10 cellular contexts compared by ENCODE assay signal in the genomic region with DNA sequence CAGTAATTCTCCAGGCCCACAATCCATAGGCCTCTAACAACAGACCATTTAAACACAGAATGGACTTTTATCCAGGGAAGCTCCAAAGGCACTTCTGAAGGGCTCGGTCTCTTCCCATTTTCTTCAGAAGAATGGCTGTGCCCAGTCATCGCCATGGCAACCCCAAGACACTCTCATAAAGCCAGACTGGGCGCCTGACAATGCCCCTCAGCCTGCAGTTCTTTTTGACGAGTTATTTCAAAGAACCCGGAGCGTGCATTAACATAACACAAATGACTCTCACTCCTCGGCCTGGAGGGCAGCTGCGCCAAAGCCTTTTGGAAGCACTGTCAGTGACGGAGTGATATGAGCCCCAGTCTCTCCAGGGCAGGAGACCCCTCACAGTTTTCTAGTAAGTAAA.
DNase-seq lines count a peak whose midpoint lies in the region; ATAC-seq and TF ChIP-seq lines count a peak whose summit lies in the region.
"Had no signal": no experiment of that assay in that cellular context is flagged by ENCODE, and none has a peak within 500 bp of the region (broad histone marks: within the 10 kb centered on the region; RNA-seq: fewer than 3 reads in every experiment).

No MANE protein-coding gene starts in this region.

- 43 to 64% methylated on average over 9 of the region's 9 CpGs for WGBS in thyroid gland, 2 donors

- intact Hi-C loops in activated naive CD4-positive, alpha-beta T cell treated with anti-CD3 and anti-CD28 coated beads for 36 hours (cut with micrococcal nuclease), result no loop called here
- intact Hi-C loops in thyroid gland (cut with DNase I), result no loop called here

- no peak overlapping the region for H3K4me3 ChIP-seq in thyroid gland (replicated peaks in 1 of 3)
- H3K4me3 ChIP-seq: transverse colon had no signal

- H3K36me3 Mint-ChIP-seq in activated naive CD4-positive, alpha-beta T cell treated with anti-CD3 and anti-CD28 coated beads for 36 hours (ENCODE audit: low read depth), result peaks cover 23% of the 10 kb centered on the region
- peaks cover 1% of the 10 kb centered on the region for H3K36me3 Mint-ChIP-seq in mesothelial cell of epicardium

- DNase-seq in activated naive CD4-positive, alpha-beta T cell treated with anti-CD3 and anti-CD28 coated beads for 36 hours, result no peak
- no peak for DNase-seq in activated naive CD4-positive, alpha-beta T cell (lab: John Stamatoyannopoulos, UW)
- DNase-seq in astrocyte of the hippocampus (ENCODE audit: low read depth, low spot score) (peak; percentile 71), mesothelial cell of epicardium (ENCODE audit: low spot score in 2 of 2, unreplicated experiment in 2 of 2) (no peak), thyroid gland (peak; percentile 66 to 72), HT-29 (ENCODE audit: low spot score) (no peak), dedifferentiated amniotic fluid mesenchymal stem cell (ENCODE audit: extremely low spot score) (no peak)
- DNase-seq: NCI-H345, transverse colon had no signal

- peaks cover 2% of the 10 kb centered on the region for H3K9me3 Mint-ChIP-seq in activated naive CD4-positive, alpha-beta T cell treated with anti-CD3 and anti-CD28 coated beads for 36 hours
- H3K9me3 Mint-ChIP-seq in mesothelial cell of epicardium, result no peaks in the 10 kb centered on the region

- TF ChIP-seq CTCF in mesothelial cell of epicardium (IDR thresholded peaks at IDR 0.05; ENCODE audit: unreplicated experiment), result no peak
- TF ChIP-seq CTCF in thyroid gland (IDR thresholded peaks at IDR 0.05), result no peak

- no peak overlapping the region for H3K4me3 Mint-ChIP-seq in activated naive CD4-positive, alpha-beta T cell treated with anti-CD3 and anti-CD28 coated beads for 36 hours
- H3K4me3 Mint-ChIP-seq in mesothelial cell of epicardium, result no peak overlapping the region

- TF ChIP-seq POLR2A in thyroid gland (IDR thresholded peaks at IDR 0.05), result no peak

- peaks cover 29% of the 10 kb centered on the region for H3K4me1 Mint-ChIP-seq in activated naive CD4-positive, alpha-beta T cell treated with anti-CD3 and anti-CD28 coated beads for 36 hours (ENCODE audit: low read depth)
- H3K4me1 Mint-ChIP-seq in mesothelial cell of epicardium, result peaks cover 18% of the 10 kb centered on the region

- H3K9me3 ChIP-seq in thyroid gland, result no peaks in the 10 kb centered on the region
- H3K9me3 ChIP-seq: transverse colon had no signal

- CTCF ChIA-PET in activated naive CD4-positive, alpha-beta T cell treated with anti-CD3 and anti-CD28 coated beads for 36 hours (lab: Charles Lee), result interaction anchor here (0.7 kb wide), 1 partner anchor 155 kb away, joined by 3 read pairs; no protein-coding TSS in a partner anchor

- H3K27ac Mint-ChIP-seq in activated naive CD4-positive, alpha-beta T cell treated with anti-CD3 and anti-CD28 coated beads for 36 hours, result peak overlapping the region; percentile 54
- H3K27ac Mint-ChIP-seq in mesothelial cell of epicardium, result peak overlapping the region; percentile 80

- H3K4me1 ChIP-seq in thyroid gland, result peaks cover 22 to 40% of the 10 kb centered on the region in 2 donors

- H3K27me3 Mint-ChIP-seq in activated naive CD4-positive, alpha-beta T cell treated with anti-CD3 and anti-CD28 coated beads for 36 hours (ENCODE audit: low read depth), result no peaks in the 10 kb centered on the region
- H3K27me3 Mint-ChIP-seq in mesothelial cell of epicardium (ENCODE audit: low read depth), result no peaks in the 10 kb centered on the region

- H3K36me3 ChIP-seq in thyroid gland, result no peaks in the 10 kb centered on the region
- H3K36me3 ChIP-seq: transverse colon had no signal

- ATAC-seq in HG03039 (IDR thresholded peaks at IDR 0.05; ENCODE audit: unreplicated experiment), result no peak

- peak overlapping the region; percentile 41 to 78 (median 74) for H3K27ac ChIP-seq in thyroid gland
- H3K27ac ChIP-seq: transverse colon had no signal

- no peaks in the 10 kb centered on the region for H3K27me3 ChIP-seq in thyroid gland
- H3K27me3 ChIP-seq: transverse colon had no signal

Comparison
In these comparisons a context has a peak if more than half of its experiments do, and no peak if none do; other contexts are left out.
1. DNase-seq: peak in astrocyte of the hippocampus (single experiment) and thyroid gland (2 of 2); none in activated naive CD4-positive, alpha-beta T cell treated with anti-CD3 and anti-CD28 coated beads for 36 hours (single experiment), activated naive CD4-positive, alpha-beta T cell (0 of 4), mesothelial cell of epicardium (0 of 2), HT-29 (single experiment) and dedifferentiated amniotic fluid mesenchymal stem cell (single experiment).